Comparison of ENCODE assay signal across 8 cellular contexts in the genomic region with DNA sequence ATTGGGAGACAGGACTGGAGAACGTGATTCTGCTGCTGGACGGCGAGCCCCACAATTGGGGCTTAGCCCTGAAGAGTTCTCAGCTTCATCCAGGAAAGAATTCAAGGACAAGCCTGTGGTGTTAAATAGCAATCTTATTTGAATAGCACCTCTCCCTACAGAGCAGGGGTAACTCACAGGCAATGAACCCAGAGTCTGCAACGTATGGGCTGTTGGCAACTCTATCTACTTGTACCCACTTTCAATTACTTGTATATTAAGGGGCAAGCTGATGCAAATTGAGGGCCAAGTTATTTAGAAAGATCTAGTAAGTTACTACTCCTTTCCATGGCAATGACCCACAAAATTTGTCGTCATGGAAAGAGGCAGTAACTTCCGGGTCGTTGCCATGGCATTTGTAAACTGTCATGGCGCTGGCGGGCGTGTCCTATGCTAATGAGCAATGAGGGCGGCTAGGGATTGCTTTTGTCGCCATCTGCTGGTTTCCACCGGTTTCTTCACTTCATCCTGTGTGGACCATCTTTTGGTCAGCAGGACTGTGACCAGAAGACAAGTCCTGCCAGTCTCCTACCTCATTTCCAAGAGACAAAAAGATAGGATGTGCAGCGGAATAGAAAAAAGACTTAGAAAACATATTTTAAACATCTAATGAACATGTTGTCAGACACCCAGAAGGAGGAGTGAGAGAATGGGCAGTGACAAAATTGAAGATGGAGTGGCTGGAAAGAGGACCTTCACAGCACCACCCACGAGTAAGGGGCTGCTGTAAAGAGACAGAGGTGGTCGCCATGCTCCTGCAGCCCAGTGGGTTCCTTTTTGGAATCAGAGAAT. TPM values are rescaled to one million over a fixed set of nuclear protein-coding genes. Genes with fewer than 3 reads are reported as not detected.
DNase-seq lines count a peak whose midpoint lies in the region; ATAC-seq, FAIRE-seq and TF ChIP-seq lines count a peak whose summit lies in the region.

No MANE protein-coding gene starts in this region.

- H3K9me3 ChIP-seq in ascending aorta: no peaks in the 10 kb centered on the region
- H3K9me3 ChIP-seq in hepatocyte (ENCODE audit: low read depth): no peaks in the 10 kb centered on the region

- H3K27ac ChIP-seq in ascending aorta: peak overlapping the region; percentile 61 to 66
- peak overlapping the region; percentile 60 for H3K27ac ChIP-seq in hepatocyte

- H3K4me1 ChIP-seq in ascending aorta: peaks cover 0 to 2% of the 10 kb centered on the region in 2 donors
- no peaks in the 10 kb centered on the region for H3K4me1 ChIP-seq in hepatocyte (ENCODE audit: insufficient read depth)

- intact Hi-C loops in ascending aorta (cut with DNase I): loop anchor here (1.0 to 10.0 kb wide), 6 partner anchors 46 to 726 kb away; a partner anchor contains a TSS

- FAIRE-seq in GM18507 (lab: Jason Lieb, UNC): peak; percentile 98

- WGBS in hepatocyte (ENCODE audit: low lambda C conversion rate, missing lambda C conversion rate): 25% methylated on average over 16 of the region's 16 CpGs

- H3K4me2 ChIP-seq in hepatocyte: peak overlapping the region; percentile 60

- no peaks in the 10 kb centered on the region for H3K9me2 ChIP-seq in hepatocyte (replicated peaks; ENCODE audit: insufficient read depth)

- TF ChIP-seq CTCF in ascending aorta (IDR thresholded peaks at IDR 0.05) (peak; percentile 81 to 96 (median 85)), hepatocyte (IDR thresholded peaks at IDR 0.05; ENCODE audit: poor library complexity) (peak; percentile 79), retinal pigment epithelial cell (conservative IDR thresholded peaks at IDR 0.05; ENCODE audit: low read depth, low read length) (peak; percentile 84)

- H3K4me3 ChIP-seq in ascending aorta: no peak overlapping the region
- no peak overlapping the region for H3K4me3 ChIP-seq in hepatocyte
- no peak overlapping the region for H3K4me3 ChIP-seq in retinal pigment epithelial cell (ENCODE audit: low read length)

- peak overlapping the region; percentile 65 for H2AFZ ChIP-seq in hepatocyte

- no peaks in the 10 kb centered on the region for H3K79me2 ChIP-seq in hepatocyte

- no peaks in the 10 kb centered on the region for H3K36me3 ChIP-seq in ascending aorta
- H3K36me3 ChIP-seq in hepatocyte (replicated peaks; ENCODE audit: insufficient read depth, low read depth): no peaks in the 10 kb centered on the region

- peak; percentile 92 for ATAC-seq in HG02981 (IDR thresholded peaks at IDR 0.05; ENCODE audit: unreplicated experiment)

- H3K27me3 ChIP-seq in ascending aorta (no peaks in the 10 kb centered on the region), hepatocyte (no peaks in the 10 kb centered on the region)

- H4K20me1 ChIP-seq in hepatocyte (ENCODE audit: insufficient read depth, poor library complexity, severe bottlenecking): no peaks in the 10 kb centered on the region

- no peak for DNase-seq in GM18507 (ENCODE audit: extremely low spot score, insufficient read length, low read depth)
- DNase-seq in NCI-H2029 (lab: John Stamatoyannopoulos, UW): peak; percentile 97
- DNase-seq in T-helper 22 cell (ENCODE audit: low read depth): peak; percentile 88
- DNase-seq in ascending aorta (ENCODE audit: low spot score in 2 of 2): peak; percentile 89 to 98
- DNase-seq in hepatocyte (ENCODE audit: low spot score): peak; percentile 97
- DNase-seq in retinal pigment epithelial cell (ENCODE audit: low read depth): peak; percentile 63
- DNase-seq in COLO829 (ENCODE audit: low spot score): no peak

RNA-seq across cellular contexts. Expression of a gene that starts 45.8 kb away (rescaled TPM):
- total RNA-seq in ascending aorta: 65.9 TPM
- 16.3 and 19.9 TPM in 2 replicates for total RNA-seq in hepatocyte
- 15.9 and 17.0 TPM in 2 replicates for polyA plus RNA-seq in hepatocyte

RNA-seq across cellular contexts. Expression of a gene that starts 49.2 kb away (rescaled TPM):
- 8.0 TPM for total RNA-seq in ascending aorta
- 21.4 and 21.5 TPM in 2 replicates for total RNA-seq in hepatocyte
- 13.4 and 15.8 TPM in 2 replicates for polyA plus RNA-seq in hepatocyte

RNA-seq across cellular contexts. Expression of a gene that starts 49.2 kb away (rescaled TPM):
- total RNA-seq in ascending aorta (5.2 TPM), hepatocyte (26.3 and 28.8 TPM in 2 replicates)
- polyA plus RNA-seq in hepatocyte: 7.6 and 9.2 TPM in 2 replicates

Comparison
In these comparisons a context has a peak if more than half of its experiments do, and no peak if none do; other contexts are left out.
1. DNase-seq: peak in NCI-H2029 (single experiment), T-helper 22 cell (single experiment), ascending aorta (2 of 2), hepatocyte (single experiment) and retinal pigment epithelial cell (single experiment); none in GM18507 (single experiment) and COLO829 (single experiment).
2. Peak in every context shown above with its lines, with median percentiles within 50 percentile points of each other: CTCF ChIP-seq.